In genomic region chr13:74064805-74065204, GRCh38 we compare ENCODE assay signal across 19 cellular contexts.
DNase-seq lines count a peak whose midpoint lies in the region; ATAC-seq and TF ChIP-seq lines count a peak whose summit lies in the region.
"Had no signal": no experiment of that assay in that cellular context is flagged by ENCODE, and none has a peak within 500 bp of the region (broad histone marks: within the 10 kb centered on the region; RNA-seq: fewer than 3 reads in every experiment).

No MANE protein-coding gene starts in this region.

- H3K27me3 Mint-ChIP-seq in activated T-cell treated with anti-CD3 and anti-CD28 coated beads, Interleukin-2, amount 50 U/mL, for 4 hours (ENCODE audit: low read depth) = no peaks in the 10 kb centered on the region
- H3K27me3 Mint-ChIP-seq in HFFc6 (ENCODE audit: insufficient read depth) = no peaks in the 10 kb centered on the region; the same call in 1 of the 2 replicates
- no peaks in the 10 kb centered on the region for H3K27me3 Mint-ChIP-seq in central memory CD8-positive, alpha-beta T cell
- no peaks in the 10 kb centered on the region for H3K27me3 Mint-ChIP-seq in stimulated activated naive B cell treated with anti-CD40 and anti-IgM and Interleukin-4, amounts not matched to agents 10 μg/mL and 1 μg/mL and 100 μg/mL, for 72 hours

- no peak for DNase-seq in activated T-cell treated with anti-CD3 and anti-CD28 coated beads, Interleukin-2, amount 50 U/mL, for 4 hours
- no peak for DNase-seq in activated T-cell treated with anti-CD3 and anti-CD28 coated beads, Interleukin-2, amount 50 U/mL, for 1 hour
- peak; percentile 20 for DNase-seq in HFFc6
- DNase-seq in central memory CD8-positive, alpha-beta T cell (ENCODE audit: low spot score in 2 of 2) = no peak
- no peak for DNase-seq in stimulated activated naive B cell treated with anti-CD40 and anti-IgM and Interleukin-4, amounts not matched to agents 10 μg/mL and 1 μg/mL and 100 μg/mL, for 72 hours
- DNase-seq in SW480 (ENCODE audit: low spot score) = no peak
- DNase-seq in medulla oblongata (ENCODE audit: extremely low spot score) = no peak
- no peak for DNase-seq in DMS 273 (lab: John Stamatoyannopoulos, UW; ENCODE audit: unreplicated experiment)
- DNase-seq: amniotic stem cell; central memory CD4-positive, alpha-beta T cell; glutamatergic neuron; left ventricle myocardium superior; NCI-H2029; NCI-H510A treated with DMSO at 0.1 percent for 48 hours; occipital lobe; retina; stimulated activated CD4-positive, alpha-beta T cell treated with anti-CD3 and anti-CD28 coated beads, Interleukin-12 subunit alpha, Interleukin-12 subunit beta, amount 100 ng/mL, for 4 hours; stimulated activated CD8-positive, alpha-beta memory T cell treated with anti-CD3 and anti-CD28 coated beads, Interleukin-4, amount 100 ng/mL, for 48 hours; testis had no signal

- no peaks in the 10 kb centered on the region for H3K9me3 Mint-ChIP-seq in activated T-cell treated with anti-CD3 and anti-CD28 coated beads, Interleukin-2, amount 50 U/mL, for 4 hours
- H3K9me3 Mint-ChIP-seq in HFFc6 = no peaks in the 10 kb centered on the region; the same call in 1 of the 2 replicates
- no peaks in the 10 kb centered on the region for H3K9me3 Mint-ChIP-seq in central memory CD8-positive, alpha-beta T cell
- peaks cover 2 to 11% of the 10 kb centered on the region in 2 donors for H3K9me3 Mint-ChIP-seq in stimulated activated naive B cell treated with anti-CD40 and anti-IgM and Interleukin-4, amounts not matched to agents 10 μg/mL and 1 μg/mL and 100 μg/mL, for 72 hours

- TF ChIP-seq CTCF in HFFc6 (IDR thresholded peaks at IDR 0.05) = no peak

- peaks cover 89% of the 10 kb centered on the region for H3K4me1 Mint-ChIP-seq in activated T-cell treated with anti-CD3 and anti-CD28 coated beads, Interleukin-2, amount 50 U/mL, for 4 hours (ENCODE audit: low read depth)
- peaks cover 64% of the 10 kb centered on the region for H3K4me1 Mint-ChIP-seq in HFFc6 (ENCODE audit: low read depth)
- peaks cover 78% of the 10 kb centered on the region for H3K4me1 Mint-ChIP-seq in central memory CD8-positive, alpha-beta T cell
- H3K4me1 Mint-ChIP-seq in stimulated activated naive B cell treated with anti-CD40 and anti-IgM and Interleukin-4, amounts not matched to agents 10 μg/mL and 1 μg/mL and 100 μg/mL, for 72 hours = peaks cover 48 to 82% of the 10 kb centered on the region in 2 donors

- ATAC-seq in activated T-cell treated with anti-CD3 and anti-CD28 coated beads, Interleukin-2, amount 50 U/mL, for 4 hours = peak; percentile 47 to 60
- ATAC-seq in central memory CD8-positive, alpha-beta T cell (replicated peaks; ENCODE audit: extremely low read depth, poor library complexity, severe bottlenecking) = no peak
- no peak for ATAC-seq in stimulated activated naive B cell treated with anti-CD40 and anti-IgM and Interleukin-4, amounts not matched to agents 10 μg/mL and 1 μg/mL and 100 μg/mL, for 72 hours (replicated peaks)
- ATAC-seq: left ventricle myocardium superior had no signal

- peaks cover 18% of the 10 kb centered on the region for H3K36me3 Mint-ChIP-seq in activated T-cell treated with anti-CD3 and anti-CD28 coated beads, Interleukin-2, amount 50 U/mL, for 4 hours (ENCODE audit: insufficient read depth)
- H3K36me3 Mint-ChIP-seq in HFFc6 (ENCODE audit: low read depth) = peaks cover 25% of the 10 kb centered on the region
- H3K36me3 Mint-ChIP-seq in central memory CD8-positive, alpha-beta T cell (ENCODE audit: insufficient read depth) = peaks cover 22% of the 10 kb centered on the region
- peaks cover 16 to 30% of the 10 kb centered on the region in 2 donors for H3K36me3 Mint-ChIP-seq in stimulated activated naive B cell treated with anti-CD40 and anti-IgM and Interleukin-4, amounts not matched to agents 10 μg/mL and 1 μg/mL and 100 μg/mL, for 72 hours

- H3K4me3 Mint-ChIP-seq in activated T-cell treated with anti-CD3 and anti-CD28 coated beads, Interleukin-2, amount 50 U/mL, for 4 hours = no peak overlapping the region
- H3K4me3 Mint-ChIP-seq in HFFc6 = no peak overlapping the region
- H3K4me3 Mint-ChIP-seq in central memory CD8-positive, alpha-beta T cell = no peak overlapping the region
- H3K4me3 Mint-ChIP-seq in stimulated activated naive B cell treated with anti-CD40 and anti-IgM and Interleukin-4, amounts not matched to agents 10 μg/mL and 1 μg/mL and 100 μg/mL, for 72 hours = no peak overlapping the region

- H3K27ac Mint-ChIP-seq in HFFc6 = peak overlapping the region; percentile 6; the same call in 1 of the 2 replicates
- peak overlapping the region; percentile 2 for H3K27ac Mint-ChIP-seq in central memory CD8-positive, alpha-beta T cell (ENCODE audit: low read depth)
- H3K27ac Mint-ChIP-seq in stimulated activated naive B cell treated with anti-CD40 and anti-IgM and Interleukin-4, amounts not matched to agents 10 μg/mL and 1 μg/mL and 100 μg/mL, for 72 hours = peak overlapping the region; percentile 3

Comparison
In these comparisons a context has a peak if more than half of its experiments do, and no peak if none do; other contexts are left out.
1. ATAC-seq: peak in activated T-cell treated with anti-CD3 and anti-CD28 coated beads, Interleukin-2, amount 50 U/mL, for 4 hours (2 of 2); none in central memory CD8-positive, alpha-beta T cell (single experiment) and stimulated activated naive B cell treated with anti-CD40 and anti-IgM and Interleukin-4, amounts not matched to agents 10 μg/mL and 1 μg/mL and 100 μg/mL, for 72 hours (0 of 2).
2. Peak in every context shown above with its lines, with median percentiles within 50 percentile points of each other: H3K27ac Mint-ChIP-seq.